ENCODE assay signal across 34 cellular contexts in genomic region chr6:31693535-31693934, GRCh38. TPM values are rescaled to one million over a fixed set of nuclear protein-coding genes. Genes with fewer than 3 reads are reported as not detected.
"Had no signal": no experiment of that assay in that cellular context is flagged by ENCODE, and none has a peak within 500 bp of the region (broad histone marks: within the 10 kb centered on the region; RNA-seq: fewer than 3 reads in every experiment).

No MANE protein-coding gene starts in this region.

- H3K27me3 ChIP-seq: dorsolateral prefrontal cortex, esophagus squamous epithelium, gastrocnemius medialis, heart right ventricle, left lung had no signal

- H3K9me3 ChIP-seq: esophagus squamous epithelium, gastrocnemius medialis, heart right ventricle, left lung, lower lobe of right lung had no signal

- FAIRE-seq: colon, endometrium, islet of Langerhans, keratinocyte had no signal

- H3K4me1 ChIP-seq: left lung had no signal

- H3K4me3 Mint-ChIP-seq: endodermal cell; naive thymus-derived CD4-positive, alpha-beta T cell; natural killer cell had no signal

- H3K9me3 Mint-ChIP-seq: endodermal cell; naive thymus-derived CD4-positive, alpha-beta T cell; natural killer cell had no signal

- H3K4me3 ChIP-seq: coronary artery, dorsolateral prefrontal cortex, esophagus squamous epithelium, gastrocnemius medialis, heart right ventricle, left lung, lower lobe of right lung had no signal

- ATAC-seq: esophagus mucosa; gastrocnemius medialis; heart right ventricle; left cardiac atrium; left lung; left ventricle myocardium superior; lower lobe of right lung; naive thymus-derived CD4-positive, alpha-beta T cell; natural killer cell had no signal

- H3K27me3 Mint-ChIP-seq: naive thymus-derived CD4-positive, alpha-beta T cell had no signal

- DNase-seq: dermis blood vessel endothelial cell; dorsolateral prefrontal cortex; effector CD4-positive, alpha-beta T cell; effector memory CD4-positive, alpha-beta T cell; endodermal cell; erythroblast; esophagus squamous epithelium; foreskin fibroblast; foreskin melanocyte; gastrocnemius medialis; glutamatergic neuron; head of caudate nucleus; heart right ventricle; hippocampal formation; left cardiac atrium; lower lobe of right lung; mesendoderm; midbrain; naive thymus-derived CD4-positive, alpha-beta T cell; natural killer cell had no signal

- H3K36me3 Mint-ChIP-seq: natural killer cell had no signal

- H3K27ac ChIP-seq: coronary artery, epithelial cell of prostate, esophagus squamous epithelium, gastrocnemius medialis, heart right ventricle, left lung, lower lobe of right lung had no signal

- H3K27ac Mint-ChIP-seq: endodermal cell, natural killer cell had no signal

RNA-seq across cellular contexts. Expression of gene LY6G5C, which starts 12.7 kb away (rescaled TPM):
- total RNA-seq: kidney epithelial cell had no signal

RNA-seq across cellular contexts. Expression of gene LY6G6F, which starts 13.1 kb away (rescaled TPM):
- total RNA-seq: dermis blood vessel endothelial cell, dorsolateral prefrontal cortex, endodermal cell, esophagus mucosa, esophagus squamous epithelium, gastrocnemius medialis, glomerular endothelial cell, heart right ventricle, kidney epithelial cell, left cardiac atrium, left ventricle myocardium superior, lower leg skin, lung microvascular endothelial cell, mucosa of gallbladder had no signal
- polyA plus RNA-seq: heart right ventricle; keratinocyte; naive thymus-derived CD4-positive, alpha-beta T cell had no signal

RNA-seq across cellular contexts. Expression of gene LY6G6D, which starts 21.6 kb away (rescaled TPM):
- total RNA-seq: dermis blood vessel endothelial cell; endodermal cell; esophagus mucosa; esophagus squamous epithelium; gastrocnemius medialis; glomerular endothelial cell; heart right ventricle; kidney epithelial cell; left cardiac atrium; left lung; left ventricle myocardium superior; lower lobe of right lung; lung microvascular endothelial cell; mucosa of gallbladder; naive thymus-derived CD4-positive, alpha-beta T cell had no signal
- polyA plus RNA-seq: heart right ventricle; naive thymus-derived CD4-positive, alpha-beta T cell had no signal

RNA-seq across cellular contexts. Expression of gene LY6G5B, which starts 23.8 kb away (rescaled TPM):
- polyA plus RNA-seq: naive thymus-derived CD4-positive, alpha-beta T cell had no signal
